8 cellular contexts compared by ENCODE assay signal in the genomic region with DNA sequence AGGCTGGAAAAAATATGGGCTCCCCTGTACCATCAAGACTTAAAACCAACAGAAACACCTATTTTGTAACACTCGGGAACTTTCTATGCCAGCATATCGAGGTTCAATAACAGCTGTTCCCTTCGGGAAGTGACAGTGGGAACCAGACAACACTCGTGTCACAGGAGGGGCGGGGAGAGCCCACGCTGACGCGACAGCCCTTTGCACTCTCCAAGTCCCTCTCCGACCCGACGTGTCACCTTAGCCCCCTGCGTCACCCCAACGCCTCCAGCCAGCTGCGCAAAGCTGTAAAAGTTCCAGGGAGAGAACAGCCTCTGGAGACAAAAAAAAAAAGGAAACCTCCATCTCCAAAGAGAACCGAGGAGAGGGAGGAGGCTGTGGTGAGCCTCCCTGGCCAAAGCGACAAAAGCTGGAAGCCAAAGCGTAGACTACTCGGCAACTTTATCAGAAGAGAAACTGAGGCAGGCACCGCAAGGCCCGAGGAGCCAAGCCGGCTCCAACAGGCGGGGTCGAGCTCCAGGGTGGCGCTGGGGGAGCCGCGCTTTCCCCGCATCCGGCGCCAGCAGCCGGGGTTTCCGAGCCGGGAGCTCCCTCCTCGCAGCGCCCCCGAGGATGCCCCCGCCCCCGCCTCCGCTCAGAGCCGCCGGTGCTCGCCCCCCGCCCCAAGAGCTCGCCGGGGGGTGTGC. TPM values are rescaled to one million over a fixed set of nuclear protein-coding genes. Genes with fewer than 3 reads are reported as not detected.
A peak's percentile ranks its signal among the peaks of the same experiment; 100 is the strongest.
DNase-seq lines count a peak whose midpoint lies in the region; ATAC-seq and TF ChIP-seq lines count a peak whose summit lies in the region.

No MANE protein-coding gene starts in this region.

- H3K27me3 Mint-ChIP-seq in activated naive CD4-positive, alpha-beta T cell treated with anti-CD3 and anti-CD28 coated beads, Interleukin-2, amount 10 ng/mL, durations not matched to agents 7 days and 5 days = peaks cover 4% of the 10 kb centered on the region

- H3K4me3 Mint-ChIP-seq in activated naive CD4-positive, alpha-beta T cell treated with anti-CD3 and anti-CD28 coated beads, Interleukin-2, amount 10 ng/mL, durations not matched to agents 7 days and 5 days = peak overlapping the region; percentile 83

- no peaks in the 10 kb centered on the region for H3K9me3 ChIP-seq in right atrium auricular region

- H3K27me3 ChIP-seq in right atrium auricular region = no peaks in the 10 kb centered on the region

- TF ChIP-seq CTCF in GM13976 (IDR thresholded peaks at IDR 0.05; ENCODE audit: borderline replicate concordance, control extremely low read depth, extremely low read depth, insufficient read depth, missing control alignments) (no peak), right atrium auricular region (IDR thresholded peaks at IDR 0.05) (no peak)

- H3K27ac ChIP-seq in right atrium auricular region = peak overlapping the region; percentile 91 to 98

- H3K36me3 ChIP-seq in right atrium auricular region = no peaks in the 10 kb centered on the region

- intact Hi-C loops in sciatic nerve (cut with DNase I) = no loop called here

- peak overlapping the region; percentile 68 to 91 for H3K4me3 ChIP-seq in right atrium auricular region

- DNase-seq in GM13976 (ENCODE audit: low spot score) (peak; percentile 49), RPMI7951 (ENCODE audit: low read depth) (peak; percentile 33), right atrium auricular region (ENCODE audit: low spot score) (peak; percentile 75), sciatic nerve (ENCODE audit: low spot score) (peak; percentile 76), NCI-H2227 treated with DMSO at 0.1 percent for 48 hours (lab: John Stamatoyannopoulos, UW) (no peak), NOMO-1 treated with dmso at 0.1 percent for 144 hours (lab: John Stamatoyannopoulos, UW; ENCODE audit: unreplicated experiment) (no peak)
- peak; percentile 79 for DNase-seq in activated naive CD4-positive, alpha-beta T cell treated with anti-CD3 and anti-CD28 coated beads, Interleukin-2, amount 10 ng/mL, durations not matched to agents 7 days and 5 days

- H3K4me1 ChIP-seq in right atrium auricular region = peaks cover 0 to 28% of the 10 kb centered on the region in 2 donors

- CTCF ChIA-PET in activated naive CD4-positive, alpha-beta T cell treated with anti-CD3 and anti-CD28 coated beads, Interleukin-2, amount 10 ng/mL, durations not matched to agents 7 days and 5 days (lab: Charles Lee) = interaction anchor here (0.7 to 4.2 kb wide), 2 partner anchors 11 to 15 kb away, joined by 3 to 33 read pairs; no protein-coding TSS in a partner anchor

- no peaks in the 10 kb centered on the region for H3K36me3 Mint-ChIP-seq in activated naive CD4-positive, alpha-beta T cell treated with anti-CD3 and anti-CD28 coated beads, Interleukin-2, amount 10 ng/mL, durations not matched to agents 7 days and 5 days

- H3K4me1 Mint-ChIP-seq in activated naive CD4-positive, alpha-beta T cell treated with anti-CD3 and anti-CD28 coated beads, Interleukin-2, amount 10 ng/mL, durations not matched to agents 7 days and 5 days = peaks cover 11% of the 10 kb centered on the region

- peak; percentile 21 for ATAC-seq in HG02884 (IDR thresholded peaks at IDR 0.05; ENCODE audit: unreplicated experiment)
- ATAC-seq in sciatic nerve = peak; percentile 52

- no peaks in the 10 kb centered on the region for H3K9me3 Mint-ChIP-seq in activated naive CD4-positive, alpha-beta T cell treated with anti-CD3 and anti-CD28 coated beads, Interleukin-2, amount 10 ng/mL, durations not matched to agents 7 days and 5 days

- peak overlapping the region; percentile 91 for H3K27ac Mint-ChIP-seq in activated naive CD4-positive, alpha-beta T cell treated with anti-CD3 and anti-CD28 coated beads, Interleukin-2, amount 10 ng/mL, durations not matched to agents 7 days and 5 days

- in situ Hi-C loops in GM13976 (cut with MboI; ENCODE audit: low sequenced_read_pairs, unreplicated experiment) = no loop called here

RNA-seq across cellular contexts. Expression of a gene that starts 0.8 kb away (rescaled TPM):
- 49.3 and 51.2 TPM in 2 replicates for total RNA-seq in RPMI7951 (2014; rRNA removed; shearing (Covaris generic))
- 10 to 100 TPM; 27.4 to 29.6 TPM for total RNA-seq in right atrium auricular region
- total RNA-seq in sciatic nerve = 46.8 TPM

Comparison
In these comparisons a context has a peak if more than half of its experiments do, and no peak if none do; other contexts are left out.
1. DNase-seq: peak in GM13976 (single experiment), RPMI7951 (single experiment), activated naive CD4-positive, alpha-beta T cell treated with anti-CD3 and anti-CD28 coated beads, Interleukin-2, amount 10 ng/mL, durations not matched to agents 7 days and 5 days (single experiment), right atrium auricular region (single experiment) and sciatic nerve (single experiment); none in NCI-H2227 treated with DMSO at 0.1 percent for 48 hours (single experiment) and NOMO-1 treated with dmso at 0.1 percent for 144 hours (single experiment).